ENCODE assay signal across 10 cellular contexts in genomic region chr17:59513934-59514841, GRCh38. TPM values are rescaled to one million over a fixed set of nuclear protein-coding genes. Genes with fewer than 3 reads are reported as not detected.
DNase-seq lines count a peak whose midpoint lies in the region; ATAC-seq and TF ChIP-seq lines count a peak whose summit lies in the region.
"Had no signal": no experiment of that assay in that cellular context is flagged by ENCODE, and none has a peak within 500 bp of the region (broad histone marks: within the 10 kb centered on the region; RNA-seq: fewer than 3 reads in every experiment).

No MANE protein-coding gene starts in this region.

- intact Hi-C loops in transverse colon (cut with DNase I; ENCODE audit: low total_unique reads): no loop called here

- H3K27me3 ChIP-seq in WERI-Rb-1 (ENCODE audit: insufficient read depth, low read depth, severe bottlenecking) (no peaks in the 10 kb centered on the region), transverse colon (no peaks in the 10 kb centered on the region)

- H3K4me1 ChIP-seq in transverse colon: peaks cover 0 to 18% (median 7%) of the 10 kb centered on the region in 4 donors

- H3K4me3 ChIP-seq in WERI-Rb-1 (ENCODE audit: low read depth, low read length) (no peak overlapping the region), transverse colon (no peak overlapping the region)
- H3K4me3 ChIP-seq: skin epidermis had no signal

- TF ChIP-seq CTCF in WERI-Rb-1 (IDR thresholded peaks at IDR 0.05; ENCODE audit: low read depth, low read length) (no peak), transverse colon (IDR thresholded peaks at IDR 0.05) (no peak)

- in situ Hi-C loops in transverse colon (cut with MboI; ENCODE audit: low pct_ligation_motif_present in 1 of 4, low pct_unique_long_range_greater_than_20kb in 1 of 4, low sequenced_read_pairs in 3 of 4): no loop called here

- no peak for TF ChIP-seq EP300 in transverse colon (IDR thresholded peaks at IDR 0.05; ENCODE audit: low read depth)

- DNase-seq in DMS 273 (lab: John Stamatoyannopoulos, UW; ENCODE audit: unreplicated experiment): peak; percentile 94
- peak; percentile 93 for DNase-seq in NCI-H2029 (lab: John Stamatoyannopoulos, UW)
- peak; percentile 92 for DNase-seq in WERI-Rb-1
- DNase-seq in iPS-NIHi11 (ENCODE audit: low spot score): peak; percentile 29
- peak; percentile 78 for DNase-seq in transverse colon
- DNase-seq in stimulated activated CD8-positive, alpha-beta memory T cell treated with anti-CD3 and anti-CD28 coated beads, Interleukin-4, amount 100 ng/mL, for 48 hours: no peak
- DNase-seq: activated B cell treated with CpG ODN at 0.5 μM for 24 hours had no signal

- 47 to 57% methylated on average over 5 to 8 of the region's 8 CpGs for WGBS in transverse colon (ENCODE audit: low coverage in 1 of 2), 2 donors

- peak overlapping the region; percentile 57 for H3K27ac ChIP-seq in WERI-Rb-1
- peak overlapping the region in 1 of 4 donors; percentile 6 for H3K27ac ChIP-seq in transverse colon

- H3K36me3 ChIP-seq in WERI-Rb-1: no peaks in the 10 kb centered on the region
- H3K36me3 ChIP-seq in transverse colon: no peaks in the 10 kb centered on the region

- no peak for ATAC-seq in GM19328 (IDR thresholded peaks at IDR 0.05; ENCODE audit: unreplicated experiment)
- no peak for ATAC-seq in GM18909 (IDR thresholded peaks at IDR 0.05; ENCODE audit: poor library complexity, unreplicated experiment)

- no peak for TF ChIP-seq POLR2A in transverse colon (IDR thresholded peaks at IDR 0.05)

- H3K9me3 ChIP-seq in WERI-Rb-1 (ENCODE audit: severe bottlenecking): no peaks in the 10 kb centered on the region
- H3K9me3 ChIP-seq in transverse colon: no peaks in the 10 kb centered on the region

RNA-seq across cellular contexts. Expression of gene DHX40, which starts 51.2 kb away (rescaled TPM):
- 10 to 100 TPM in 2 of 4 donors, 1 to 10 TPM in 2; 6.0 to 30.2 (median 15.2) TPM for total RNA-seq in transverse colon
